22 cellular contexts compared by ENCODE assay signal in genomic region chr1:93740141-93740540, GRCh38. TPM values are rescaled to one million over a fixed set of nuclear protein-coding genes. Genes with fewer than 3 reads are reported as not detected.
DNase-seq lines count a peak whose midpoint lies in the region; ATAC-seq and TF ChIP-seq lines count a peak whose summit lies in the region.
"Had no signal": no experiment of that assay in that cellular context is flagged by ENCODE, and none has a peak within 500 bp of the region (broad histone marks: within the 10 kb centered on the region; RNA-seq: fewer than 3 reads in every experiment).

No MANE protein-coding gene starts in this region.

- no peak overlapping the region for H2BK12ac ChIP-seq in neuronal stem cell (ENCODE audit: low read length)

- peak overlapping the region; percentile 78 for H2AFZ ChIP-seq in neuronal stem cell (ENCODE audit: low read length)

- ATAC-seq in left ventricle myocardium superior (peak; percentile 42), GM19467 (IDR thresholded peaks at IDR 0.05; ENCODE audit: unreplicated experiment) (no peak), GM21529 (IDR thresholded peaks at IDR 0.05; ENCODE audit: unreplicated experiment) (no peak)
- ATAC-seq: activated CD8-positive, alpha-beta memory T cell treated with anti-CD3 and anti-CD28 coated beads, Interleukin-2, amount 10 ng/mL, durations not matched to agents 7 days and 5 days had no signal

- no peaks in the 10 kb centered on the region for H3K36me3 ChIP-seq in neuronal stem cell (replicated peaks in 1 of 2; ENCODE audit: control insufficient read depth in 2 of 2, insufficient read depth in 2 of 2, low read length in 2 of 2)
- H3K36me3 ChIP-seq: esophagus squamous epithelium, neutrophil, stomach, transverse colon had no signal

- H2BK120ac ChIP-seq in neuronal stem cell (ENCODE audit: low read depth, low read length): peak overlapping the region; percentile 29

- peak overlapping the region; percentile 19 for H2BK5ac ChIP-seq in neuronal stem cell (ENCODE audit: low read length)

- H4K91ac ChIP-seq in neuronal stem cell (ENCODE audit: low read depth, low read length, poor library complexity): no peak overlapping the region

- peak overlapping the region; percentile 50 for H2AK5ac ChIP-seq in neuronal stem cell (ENCODE audit: low read depth, low read length)

- no peak overlapping the region for H3K4ac ChIP-seq in neuronal stem cell (ENCODE audit: low read length)

- peaks cover 5% of the 10 kb centered on the region for H3K36me3 Mint-ChIP-seq in glutamatergic neuron (ENCODE audit: unreplicated experiment)
- H3K36me3 Mint-ChIP-seq: activated CD8-positive, alpha-beta memory T cell treated with anti-CD3 and anti-CD28 coated beads, Interleukin-2, amount 10 ng/mL, durations not matched to agents 7 days and 5 days; activated naive CD4-positive, alpha-beta T cell treated with anti-CD3 and anti-CD28 coated beads, Interleukin-2, amount 50 U/mL, for 24 hours; mesothelial cell of epicardium had no signal

- DNase-seq in left ventricle myocardium superior: no peak
- no peak for DNase-seq in cardiac septum (ENCODE audit: low spot score)
- DNase-seq in glutamatergic neuron: no peak
- no peak for DNase-seq in neuronal stem cell (ENCODE audit: low spot score)
- DNase-seq in stimulated activated CD4-positive, alpha-beta T cell treated with anti-CD3 and anti-CD28 coated beads, Interleukin-2, amount 100 ng/mL, for 48 hours: no peak
- no peak for DNase-seq in stimulated activated CD4-positive, alpha-beta T cell treated with anti-CD3 and anti-CD28 coated beads, Interleukin-15, amount 100 ng/mL, for 24 hours
- DNase-seq: activated CD4-positive, alpha-beta T cell treated with anti-CD3 and anti-CD28 coated beads, Interleukin-2, amount 10 ng/mL, durations not matched to agents 7 days and 5 days; activated CD8-positive, alpha-beta memory T cell treated with anti-CD3 and anti-CD28 coated beads, Interleukin-2, amount 10 ng/mL, durations not matched to agents 7 days and 5 days; C1 segment of cervical spinal cord; Calu3; effector memory CD4-positive, alpha-beta T cell; esophagus squamous epithelium; HCEC 1CT; stimulated activated CD4-positive, alpha-beta T cell treated with anti-CD3 and anti-CD28 coated beads, Interleukin-12 subunit alpha, Interleukin-12 subunit beta, amount 100 ng/mL, for 4 hours; stomach; T-helper 2 cell; transverse colon had no signal

- H3K23ac ChIP-seq in neuronal stem cell (ENCODE audit: low read depth, low read length, poor library complexity): no peak overlapping the region

- H2BK15ac ChIP-seq in neuronal stem cell (ENCODE audit: low read length): no peak overlapping the region

- no peaks in the 10 kb centered on the region for H3K79me1 ChIP-seq in neuronal stem cell (ENCODE audit: low read depth, low read length)

- H3K4me1 Mint-ChIP-seq in glutamatergic neuron (ENCODE audit: low read depth, unreplicated experiment): peaks cover 15% of the 10 kb centered on the region
- H3K4me1 Mint-ChIP-seq: activated naive CD4-positive, alpha-beta T cell treated with anti-CD3 and anti-CD28 coated beads, Interleukin-2, amount 50 U/mL, for 24 hours had no signal

- H3K4me3 ChIP-seq in neuronal stem cell (ENCODE audit: low read length in 2 of 2): no peak overlapping the region
- H3K4me3 ChIP-seq: esophagus squamous epithelium, stomach, transverse colon had no signal

- H3K9ac ChIP-seq in neuronal stem cell (ENCODE audit: low read depth, low read length, poor library complexity): no peak overlapping the region

- H3K27me3 Mint-ChIP-seq in glutamatergic neuron (ENCODE audit: unreplicated experiment): peaks cover 6% of the 10 kb centered on the region
- H3K27me3 Mint-ChIP-seq: activated CD4-positive, alpha-beta T cell treated with anti-CD3 and anti-CD28 coated beads, Interleukin-2, amount 10 ng/mL, durations not matched to agents 7 days and 5 days; activated CD8-positive, alpha-beta memory T cell treated with anti-CD3 and anti-CD28 coated beads, Interleukin-2, amount 10 ng/mL, durations not matched to agents 7 days and 5 days; activated naive CD4-positive, alpha-beta T cell treated with anti-CD3 and anti-CD28 coated beads, Interleukin-2, amount 50 U/mL, for 24 hours had no signal

- H3K9me3 Mint-ChIP-seq in glutamatergic neuron (ENCODE audit: unreplicated experiment): no peaks in the 10 kb centered on the region
- H3K9me3 Mint-ChIP-seq: activated CD4-positive, alpha-beta T cell treated with anti-CD3 and anti-CD28 coated beads, Interleukin-2, amount 10 ng/mL, durations not matched to agents 7 days and 5 days; activated naive CD4-positive, alpha-beta T cell treated with anti-CD3 and anti-CD28 coated beads, Interleukin-2, amount 50 U/mL, for 24 hours had no signal

- H3K27me3 ChIP-seq in neuronal stem cell (ENCODE audit: control insufficient read depth in 3 of 3, insufficient read depth in 3 of 3, low read depth in 1 of 3, low read length in 3 of 3): no peaks in the 10 kb centered on the region
- H3K27me3 ChIP-seq: neutrophil, stomach, transverse colon had no signal

- peaks cover 15 to 23% of the 10 kb centered on the region in 2 donors for H3K4me1 ChIP-seq in neuronal stem cell (ENCODE audit: control insufficient read depth in 2 of 2, insufficient read depth in 1 of 2, low read depth in 1 of 2, low read length in 2 of 2)
- H3K4me1 ChIP-seq: transverse colon had no signal

- no peak overlapping the region for H3K4me2 ChIP-seq in neuronal stem cell (ENCODE audit: insufficient read depth, low read length, poor library complexity, severe bottlenecking)

- no peak overlapping the region for H4K8ac ChIP-seq in neuronal stem cell (ENCODE audit: low read depth, low read length)

- H3K27ac ChIP-seq in neuronal stem cell (replicated peaks; ENCODE audit: low read length): peak overlapping the region; percentile 96
- H3K27ac ChIP-seq: neutrophil, stomach, transverse colon had no signal

- peak overlapping the region; percentile 94 for H3K27ac Mint-ChIP-seq in glutamatergic neuron (ENCODE audit: unreplicated experiment)
- H3K27ac Mint-ChIP-seq: activated CD4-positive, alpha-beta T cell treated with anti-CD3 and anti-CD28 coated beads, Interleukin-2, amount 10 ng/mL, durations not matched to agents 7 days and 5 days; activated CD8-positive, alpha-beta memory T cell treated with anti-CD3 and anti-CD28 coated beads, Interleukin-2, amount 10 ng/mL, durations not matched to agents 7 days and 5 days; activated naive CD4-positive, alpha-beta T cell treated with anti-CD3 and anti-CD28 coated beads, Interleukin-2, amount 50 U/mL, for 24 hours; mesothelial cell of epicardium had no signal

- peaks cover 0 to 4% of the 10 kb centered on the region in 2 donors for H3K9me3 ChIP-seq in neuronal stem cell (replicated peaks in 1 of 2; ENCODE audit: control insufficient read depth in 2 of 2, insufficient read depth in 1 of 2, low read depth in 1 of 2, low read length in 2 of 2)
- H3K9me3 ChIP-seq: esophagus squamous epithelium, neutrophil, stomach, transverse colon had no signal

- H3K18ac ChIP-seq in neuronal stem cell (ENCODE audit: low read length): peak overlapping the region; percentile 71

- intact Hi-C loops in left ventricle myocardium superior (cut with micrococcal nuclease) (no loop called here), cardiac septum (cut with DNase I) (no loop called here)

- no CpG with 5 or more reads among the region's 3 CpGs for WGBS in neuronal stem cell (ENCODE audit: extremely low coverage in 2 of 2, insufficient read length in 2 of 2, insufficient replicate concordance in 1 of 2), 2 donors

- no peak overlapping the region for H3K4me3 Mint-ChIP-seq in glutamatergic neuron (ENCODE audit: unreplicated experiment)
- H3K4me3 Mint-ChIP-seq: activated CD4-positive, alpha-beta T cell treated with anti-CD3 and anti-CD28 coated beads, Interleukin-2, amount 10 ng/mL, durations not matched to agents 7 days and 5 days; activated CD8-positive, alpha-beta memory T cell treated with anti-CD3 and anti-CD28 coated beads, Interleukin-2, amount 10 ng/mL, durations not matched to agents 7 days and 5 days; activated naive CD4-positive, alpha-beta T cell treated with anti-CD3 and anti-CD28 coated beads, Interleukin-2, amount 50 U/mL, for 24 hours; mesothelial cell of epicardium had no signal

- no peak for TF ChIP-seq CTCF in glutamatergic neuron (IDR thresholded peaks at IDR 0.05; ENCODE audit: partially characterized antibody, unreplicated experiment)

- no peak overlapping the region for H3K14ac ChIP-seq in neuronal stem cell (ENCODE audit: low read length)

RNA-seq across cellular contexts. Expression of gene BCAR3, which starts 58.5 kb away (rescaled TPM):
- 15.2 TPM for total RNA-seq in left ventricle myocardium superior
- 6.9 TPM for total RNA-seq in cardiac septum
- total RNA-seq in glutamatergic neuron (ENCODE audit: unreplicated experiment): 12.8 TPM
- 15.9 TPM for polyA plus RNA-seq in neuronal stem cell (2013, experiment 1 of 2)
- 16.0 TPM for polyA plus RNA-seq in neuronal stem cell (2013, experiment 2 of 2)
